In the genomic region with DNA sequence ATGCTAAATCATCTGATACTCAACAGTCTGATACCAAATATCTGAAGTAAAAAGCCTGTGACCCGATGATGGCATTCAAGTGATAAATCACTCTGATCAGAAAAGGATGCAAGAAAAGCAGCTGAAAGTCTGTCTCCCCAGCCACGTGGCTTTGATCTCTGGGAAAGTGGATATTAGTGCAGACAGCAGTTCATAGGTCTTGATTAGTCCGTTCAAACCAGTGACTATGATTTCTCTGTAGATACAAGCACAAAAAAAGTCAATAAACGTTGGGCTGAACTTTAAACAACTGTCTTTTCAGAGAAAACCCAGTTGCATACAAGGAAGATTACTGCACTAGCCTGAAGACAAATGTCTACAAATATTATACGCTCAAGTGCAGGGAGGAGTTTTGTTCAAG, we compare ENCODE assay signal across 26 cellular contexts.
A peak's percentile ranks its signal among the peaks of the same experiment; 100 is the strongest.
DNase-seq lines count a peak whose midpoint lies in the region; TF ChIP-seq lines count a peak whose summit lies in the region.
"Had no signal": no experiment of that assay in that cellular context is flagged by ENCODE, and none has a peak within 500 bp of the region (broad histone marks: within the 10 kb centered on the region; RNA-seq: fewer than 3 reads in every experiment).

No MANE protein-coding gene starts in this region.

- no peaks in the 10 kb centered on the region for H4K20me1 ChIP-seq in hepatocyte (ENCODE audit: insufficient read depth, poor library complexity, severe bottlenecking)

- H3K27me3 ChIP-seq in SJSA1 (replicated peaks) (no peaks in the 10 kb centered on the region), hepatocyte (no peaks in the 10 kb centered on the region), transverse colon (no peaks in the 10 kb centered on the region)
- H3K27me3 ChIP-seq: heart left ventricle, upper lobe of right lung had no signal

- H3K36me3 ChIP-seq in SJSA1 (no peaks in the 10 kb centered on the region), hepatocyte (replicated peaks; ENCODE audit: insufficient read depth, low read depth) (no peaks in the 10 kb centered on the region), transverse colon (no peaks in the 10 kb centered on the region)
- H3K36me3 ChIP-seq: heart left ventricle, upper lobe of right lung had no signal

- H3K9me3 ChIP-seq in SJSA1 (replicated peaks) (no peaks in the 10 kb centered on the region), hepatocyte (ENCODE audit: low read depth) (no peaks in the 10 kb centered on the region), transverse colon (no peaks in the 10 kb centered on the region)
- H3K9me3 ChIP-seq: heart left ventricle, upper lobe of right lung had no signal

- H3K79me2 ChIP-seq in hepatocyte: no peaks in the 10 kb centered on the region

- in situ Hi-C loops in transverse colon (cut with MboI; ENCODE audit: low pct_ligation_motif_present in 1 of 4, low pct_unique_long_range_greater_than_20kb in 1 of 4, low sequenced_read_pairs in 3 of 4): no loop called here

- H3K4me3 ChIP-seq in SJSA1: no peak overlapping the region
- H3K4me3 ChIP-seq in hepatocyte: no peak overlapping the region
- no peak overlapping the region for H3K4me3 ChIP-seq in transverse colon
- H3K4me3 ChIP-seq: GM23338, heart left ventricle, upper lobe of right lung had no signal

- no peak overlapping the region for H2AFZ ChIP-seq in hepatocyte
- H2AFZ ChIP-seq: GM23338 had no signal

- peaks cover 15% of the 10 kb centered on the region for H3K27me3 Mint-ChIP-seq in nephron (ENCODE audit: low read depth)
- H3K27me3 Mint-ChIP-seq: activated naive CD4-positive, alpha-beta T cell treated with anti-CD3 and anti-CD28 coated beads, Interleukin-2, amount 50 U/mL, for 24 hours; naive B cell had no signal

- H3K4me3 Mint-ChIP-seq in nephron: peak overlapping the region in 1 of 3 experiments; percentile 5
- H3K4me3 Mint-ChIP-seq: activated naive CD4-positive, alpha-beta T cell treated with anti-CD3 and anti-CD28 coated beads, Interleukin-2, amount 50 U/mL, for 24 hours; CD14-positive monocyte; GM23338; naive B cell had no signal

- no peaks in the 10 kb centered on the region for H3K9me2 ChIP-seq in hepatocyte (replicated peaks; ENCODE audit: insufficient read depth)

- DNase-seq in SJSA1 (ENCODE audit: low read depth in 1 of 2, low spot score in 2 of 2): no peak
- no peak for DNase-seq in hepatocyte (ENCODE audit: low spot score)
- no peak for DNase-seq in transverse colon
- DNase-seq in SHP77 (lab: John Stamatoyannopoulos, UW): no peak
- DNase-seq in GDM1 (lab: John Stamatoyannopoulos, UW): no peak
- no peak for DNase-seq in kidney glomerular epithelial cell (lab: John Stamatoyannopoulos, UW)
- DNase-seq: activated CD4-positive, CD25-positive, alpha-beta regulatory T cell; activated CD8-positive, alpha-beta memory T cell treated with anti-CD3 and anti-CD28 coated beads, Interleukin-2, amount 50 U/mL, for 48 hours; amygdala; effector memory CD4-positive, alpha-beta T cell; foreskin fibroblast; heart left ventricle; Kasumi-1; MV-4-11; naive B cell; NCI-H1436 treated with DMSO at 0.1 percent for 48 hours; NCI-H2107; nucleus accumbens; SHP77 treated with DMSO at 0.1 percent for 48 hours; T-helper 1 cell; upper lobe of right lung had no signal

- peak overlapping the region; percentile 28 for H3K4me2 ChIP-seq in hepatocyte
- H3K4me2 ChIP-seq: GM23338 had no signal

- no peak for TF ChIP-seq CTCF in hepatocyte (IDR thresholded peaks at IDR 0.05; ENCODE audit: poor library complexity)
- TF ChIP-seq CTCF in nephron (IDR thresholded peaks at IDR 0.05; ENCODE audit: unreplicated experiment in 3 of 3): no peak
- no peak for TF ChIP-seq CTCF in transverse colon (IDR thresholded peaks at IDR 0.05)

- H3K9me3 Mint-ChIP-seq in nephron: no peaks in the 10 kb centered on the region
- H3K9me3 Mint-ChIP-seq: activated naive CD4-positive, alpha-beta T cell treated with anti-CD3 and anti-CD28 coated beads, Interleukin-2, amount 50 U/mL, for 24 hours; activated T-helper 2 cell treated with anti-CD3 and anti-CD28 coated beads, Interferon-gamma antibody, Interleukin-2, Interleukin-4, amounts not matched to agents 10 μg/mL and 5 μg/mL and 100 μg/mL, durations not matched to agents 14 hours and 24 hours and 36 hours had no signal

- WGBS in hepatocyte (ENCODE audit: low lambda C conversion rate, missing lambda C conversion rate): 15% methylated on average over 5 of the region's 5 CpGs
- 43 to 47% methylated on average over 5 of the region's 5 CpGs for WGBS in transverse colon (ENCODE audit: low coverage in 1 of 2), 2 donors

- H3K27ac Mint-ChIP-seq in nephron: peak overlapping the region; percentile 43 to 75 (median 52)
- H3K27ac Mint-ChIP-seq: activated naive CD4-positive, alpha-beta T cell treated with anti-CD3 and anti-CD28 coated beads, Interleukin-2, amount 50 U/mL, for 24 hours; activated T-helper 2 cell treated with anti-CD3 and anti-CD28 coated beads, Interferon-gamma antibody, Interleukin-2, Interleukin-4, amounts not matched to agents 10 μg/mL and 5 μg/mL and 100 μg/mL, durations not matched to agents 14 hours and 24 hours and 36 hours; CD14-positive monocyte; GM23338 had no signal

- intact Hi-C loops in transverse colon (cut with DNase I; ENCODE audit: low total_unique reads): loop anchor here (5.0 kb wide), 1 partner anchor 107 kb away; the partner anchor contains the start of gene CDC42EP3

- peaks cover 95% of the 10 kb centered on the region for H3K4me1 ChIP-seq in SJSA1 (replicated peaks)
- H3K4me1 ChIP-seq in hepatocyte (ENCODE audit: insufficient read depth): peaks cover 49% of the 10 kb centered on the region
- peaks cover 11 to 61% (median 24%) of the 10 kb centered on the region in 4 donors for H3K4me1 ChIP-seq in transverse colon

- peaks cover 98% of the 10 kb centered on the region for H3K4me1 Mint-ChIP-seq in nephron
- H3K4me1 Mint-ChIP-seq: activated naive CD4-positive, alpha-beta T cell treated with anti-CD3 and anti-CD28 coated beads, Interleukin-2, amount 50 U/mL, for 24 hours; naive B cell had no signal

- no peak for TF ChIP-seq POLR2A in transverse colon (IDR thresholded peaks at IDR 0.05)

- TF ChIP-seq EP300 in transverse colon (IDR thresholded peaks at IDR 0.05; ENCODE audit: low read depth): no peak

- H3K36me3 Mint-ChIP-seq in nephron (ENCODE audit: low read depth): no peaks in the 10 kb centered on the region
- H3K36me3 Mint-ChIP-seq: activated naive CD4-positive, alpha-beta T cell treated with anti-CD3 and anti-CD28 coated beads, Interleukin-2, amount 50 U/mL, for 24 hours; naive B cell had no signal

- peak overlapping the region; percentile 44 for H3K27ac ChIP-seq in SJSA1
- H3K27ac ChIP-seq in hepatocyte: peak overlapping the region; percentile 34
- peak overlapping the region; percentile 44 to 82 (median 71) for H3K27ac ChIP-seq in transverse colon
- H3K27ac ChIP-seq: upper lobe of right lung had no signal
